Comparison of ENCODE assay signal across 8 cellular contexts in genomic region chr20:64062596-64063388, GRCh38. TPM values are rescaled to one million over a fixed set of nuclear protein-coding genes. Genes with fewer than 3 reads are reported as not detected.
DNase-seq lines count a peak whose midpoint lies in the region; ATAC-seq and TF ChIP-seq lines count a peak whose summit lies in the region.

Gene TCEA2, plus strand, starts transcription at chr20:64063198. Its CDS starts 115 bp downstream, at chr20:64063313.

- peaks cover 39% of the 10 kb centered on the region for H3K4me1 ChIP-seq in left ventricle myocardium inferior
- H3K4me1 ChIP-seq in prostate gland (replicated peaks): peaks cover 16% of the 10 kb centered on the region

- peak within 1 kb of the TSS; percentile 85 for H3K4me3 Mint-ChIP-seq in T-helper 1 cell treated with Interleukin-12 subunit alpha and Interleukin-12 subunit beta and Interleukin-4 antibody, amounts not matched to agents 30 μg/mL and 1 μg/mL, for 36 hours

- H3K9me3 ChIP-seq in left ventricle myocardium inferior (replicated peaks) (no peaks in the 10 kb centered on the region), prostate gland (no peaks in the 10 kb centered on the region)

- ATAC-seq in HG02852 (IDR thresholded peaks at IDR 0.05; ENCODE audit: unreplicated experiment): peak; percentile 89

- TF ChIP-seq POLR2A in prostate gland (IDR thresholded peaks at IDR 0.05): peak; percentile 81

- peaks cover 1% of the 10 kb centered on the region for H3K36me3 Mint-ChIP-seq in T-helper 1 cell treated with Interleukin-12 subunit alpha and Interleukin-12 subunit beta and Interleukin-4 antibody, amounts not matched to agents 30 μg/mL and 1 μg/mL, for 36 hours (ENCODE audit: low read depth)

- H3K9me3 Mint-ChIP-seq in T-helper 1 cell treated with Interleukin-12 subunit alpha and Interleukin-12 subunit beta and Interleukin-4 antibody, amounts not matched to agents 30 μg/mL and 1 μg/mL, for 36 hours: no peaks in the 10 kb centered on the region

- H3K27me3 ChIP-seq in left ventricle myocardium inferior (ENCODE audit: low read depth) (no peaks in the 10 kb centered on the region), prostate gland (replicated peaks; ENCODE audit: insufficient read depth) (no peaks in the 10 kb centered on the region)

- DNase-seq in GM12865 (ENCODE audit: low read depth) (peak; percentile 96), NCI-H146 treated with DMSO at 0.1 percent for 48 hours (lab: John Stamatoyannopoulos, UW; ENCODE audit: unreplicated experiment) (peak; percentile 88), amniotic stem cell (lab: John Stamatoyannopoulos, UW) (peak; percentile 98), left ventricle myocardium inferior (peak; percentile 98), prostate gland (ENCODE audit: low spot score) (peak; percentile 97), ureter (ENCODE audit: low spot score) (peak; percentile 98)

- H3K4me3 ChIP-seq in GM12865 (ENCODE audit: low read depth, low read length) (peak within 1 kb of the TSS; percentile 75), left ventricle myocardium inferior (peak within 1 kb of the TSS; percentile 98), prostate gland (peak within 1 kb of the TSS; percentile 67 to 88)

- H3K27me3 Mint-ChIP-seq in T-helper 1 cell treated with Interleukin-12 subunit alpha and Interleukin-12 subunit beta and Interleukin-4 antibody, amounts not matched to agents 30 μg/mL and 1 μg/mL, for 36 hours (ENCODE audit: low read depth): no peaks in the 10 kb centered on the region

- H3K27ac ChIP-seq in left ventricle myocardium inferior (replicated peaks) (peak within 1 kb of the TSS; percentile 91), prostate gland (peak within 1 kb of the TSS; percentile 77 to 83)

- H3K4me1 Mint-ChIP-seq in T-helper 1 cell treated with Interleukin-12 subunit alpha and Interleukin-12 subunit beta and Interleukin-4 antibody, amounts not matched to agents 30 μg/mL and 1 μg/mL, for 36 hours (ENCODE audit: low read depth): peaks cover 48% of the 10 kb centered on the region

- intact Hi-C loops in left ventricle myocardium inferior (cut with micrococcal nuclease) (no loop called here), prostate gland (cut with DNase I) (loop anchor here (10.0 kb wide), 1 partner anchor 168 kb away; the partner anchor contains the start of gene DNAJC5)

- H3K36me3 ChIP-seq in left ventricle myocardium inferior: no peaks in the 10 kb centered on the region
- no peaks in the 10 kb centered on the region for H3K36me3 ChIP-seq in prostate gland

- H3K27ac Mint-ChIP-seq in T-helper 1 cell treated with Interleukin-12 subunit alpha and Interleukin-12 subunit beta and Interleukin-4 antibody, amounts not matched to agents 30 μg/mL and 1 μg/mL, for 36 hours: peak within 1 kb of the TSS; percentile 81

- no peak for TF ChIP-seq CTCF in GM12865 (IDR thresholded peaks at IDR 0.05; ENCODE audit: insufficient read depth, low read depth, low read length, missing control alignments)
- no peak for TF ChIP-seq CTCF in left ventricle myocardium inferior (IDR thresholded peaks at IDR 0.05; ENCODE audit: borderline replicate concordance)
- peak in 2 of 4 experiments; percentile 14 to 22 for TF ChIP-seq CTCF in prostate gland (IDR thresholded peaks at IDR 0.05)

- WGBS in prostate gland: 5% methylated on average over 71 of the region's 85 CpGs

RNA-seq across cellular contexts. Expression of gene TCEA2, which starts in this region (rescaled TPM):
- 38.9 TPM for total RNA-seq in left ventricle myocardium inferior
- 10 to 100 TPM; 45.0 to 69.5 TPM for total RNA-seq in prostate gland
- total RNA-seq in ureter: 43.6 TPM

Comparison
In these comparisons a context has a peak if more than half of its experiments do, and no peak if none do; other contexts are left out.
1. Peak in every context shown above with its lines: DNase-seq, ATAC-seq, H3K4me3 ChIP-seq and H3K27ac ChIP-seq.